Comparison of ENCODE assay signal across 9 cellular contexts in genomic region chr2:20677301-20678176, GRCh38. TPM values are rescaled to one million over a fixed set of nuclear protein-coding genes. Genes with fewer than 3 reads are reported as not detected.
A peak's percentile ranks its signal among the peaks of the same experiment; 100 is the strongest.
DNase-seq lines count a peak whose midpoint lies in the region; ATAC-seq and TF ChIP-seq lines count a peak whose summit lies in the region.
"Had no signal": no experiment of that assay in that cellular context is flagged by ENCODE, and none has a peak within 500 bp of the region (broad histone marks: within the 10 kb centered on the region; RNA-seq: fewer than 3 reads in every experiment).

No MANE protein-coding gene starts in this region.

- peak overlapping the region; percentile 77 for H3K9ac ChIP-seq in OCI-LY3 (ENCODE audit: low read length)

- intact Hi-C loops in adrenal gland (cut with DNase I): no loop called here
- intact Hi-C loops in activated T-helper 1 cell treated with anti-CD3 and anti-CD28 coated beads, Interleukin-12 subunit alpha, Interleukin-12 subunit beta, Interleukin-2, Interleukin-4 antibody, amounts not matched to agents 30 ng/mL and 10 ng/mL and 1 ng/mL, durations not matched to agents 14 hours and 24 hours and 36 hours (cut with micrococcal nuclease): no loop called here

- 76 to 85% (median 77%) methylated on average over 9 to 15 of the region's 15 CpGs for WGBS in adrenal gland, 4 donors

- H3K4me3 Mint-ChIP-seq in naive thymus-derived CD8-positive, alpha-beta T cell: no peak overlapping the region
- H3K4me3 Mint-ChIP-seq in activated T-helper 1 cell treated with anti-CD3 and anti-CD28 coated beads, Interleukin-12 subunit alpha, Interleukin-12 subunit beta, Interleukin-2, Interleukin-4 antibody, amounts not matched to agents 30 ng/mL and 10 ng/mL and 1 ng/mL, durations not matched to agents 14 hours and 24 hours and 36 hours: no peak overlapping the region

- ATAC-seq in GM18867 (IDR thresholded peaks at IDR 0.05; ENCODE audit: unreplicated experiment): peak; percentile 51
- ATAC-seq in HG02642 (IDR thresholded peaks at IDR 0.05; ENCODE audit: poor library complexity, unreplicated experiment): peak; percentile 32
- ATAC-seq in naive thymus-derived CD8-positive, alpha-beta T cell: no peak
- ATAC-seq: upper lobe of right lung had no signal

- H3K4me1 ChIP-seq in OCI-LY3 (ENCODE audit: low read length): peaks cover 68% of the 10 kb centered on the region
- peaks cover 6 to 9% of the 10 kb centered on the region in 2 donors for H3K4me1 ChIP-seq in adrenal gland (replicated peaks in 1 of 2)

- POLR2A ChIA-PET in naive thymus-derived CD8-positive, alpha-beta T cell (lab: Charles Lee): no interaction called here

- no peaks in the 10 kb centered on the region for H3K9me3 Mint-ChIP-seq in naive thymus-derived CD8-positive, alpha-beta T cell
- H3K9me3 Mint-ChIP-seq in activated T-helper 1 cell treated with anti-CD3 and anti-CD28 coated beads, Interleukin-12 subunit alpha, Interleukin-12 subunit beta, Interleukin-2, Interleukin-4 antibody, amounts not matched to agents 30 ng/mL and 10 ng/mL and 1 ng/mL, durations not matched to agents 14 hours and 24 hours and 36 hours: no peaks in the 10 kb centered on the region

- no peaks in the 10 kb centered on the region for H4K20me1 ChIP-seq in OCI-LY3 (ENCODE audit: insufficient read depth, low read length)

- peaks cover 0 to 15% (median 7%) of the 10 kb centered on the region in 5 donors for H3K27me3 Mint-ChIP-seq in naive thymus-derived CD8-positive, alpha-beta T cell
- peaks cover 5% of the 10 kb centered on the region for H3K27me3 Mint-ChIP-seq in activated T-helper 1 cell treated with anti-CD3 and anti-CD28 coated beads, Interleukin-12 subunit alpha, Interleukin-12 subunit beta, Interleukin-2, Interleukin-4 antibody, amounts not matched to agents 30 ng/mL and 10 ng/mL and 1 ng/mL, durations not matched to agents 14 hours and 24 hours and 36 hours (ENCODE audit: insufficient read depth)

- H3K4me3 ChIP-seq in OCI-LY3 (ENCODE audit: low read length) (peak overlapping the region; percentile 66), adrenal gland (no peak overlapping the region)
- H3K4me3 ChIP-seq: upper lobe of right lung had no signal

- DNase-seq in retina: peak; percentile 4
- no peak for DNase-seq in naive thymus-derived CD8-positive, alpha-beta T cell
- DNase-seq in adrenal gland: no peak
- no peak for DNase-seq in activated T-helper 1 cell treated with anti-CD3 and anti-CD28 coated beads, Interleukin-12 subunit alpha, Interleukin-12 subunit beta, Interleukin-2, Interleukin-4 antibody, amounts not matched to agents 30 ng/mL and 10 ng/mL and 1 ng/mL, durations not matched to agents 14 hours and 24 hours and 36 hours (ENCODE audit: low spot score)
- no peak for DNase-seq in hepatic stellate cell (ENCODE audit: low spot score)
- DNase-seq: upper lobe of right lung had no signal

- H3K27ac Mint-ChIP-seq in naive thymus-derived CD8-positive, alpha-beta T cell: peak overlapping the region in 4 of 10 donors; percentile 11 to 81 (median 40)
- H3K27ac Mint-ChIP-seq in activated T-helper 1 cell treated with anti-CD3 and anti-CD28 coated beads, Interleukin-12 subunit alpha, Interleukin-12 subunit beta, Interleukin-2, Interleukin-4 antibody, amounts not matched to agents 30 ng/mL and 10 ng/mL and 1 ng/mL, durations not matched to agents 14 hours and 24 hours and 36 hours: no peak overlapping the region

- H2AFZ ChIP-seq in OCI-LY3 (ENCODE audit: low read depth, low read length): no peak overlapping the region

- H3K4me2 ChIP-seq in OCI-LY3 (ENCODE audit: low read length): peak overlapping the region; percentile 89

- H3K9me3 ChIP-seq in OCI-LY3 (ENCODE audit: insufficient read depth, low read length) (no peaks in the 10 kb centered on the region), adrenal gland (replicated peaks in 1 of 3) (no peaks in the 10 kb centered on the region)
- H3K9me3 ChIP-seq: upper lobe of right lung had no signal

- TF ChIP-seq POLR2A in adrenal gland (IDR thresholded peaks at IDR 0.05): no peak

- H3K27me3 ChIP-seq in OCI-LY3 (ENCODE audit: low read depth, low read length) (no peaks in the 10 kb centered on the region), adrenal gland (peaks cover 3% of the 10 kb centered on the region)

- peaks cover 0 to 20% (median 7%) of the 10 kb centered on the region in 4 donors for H3K4me1 Mint-ChIP-seq in naive thymus-derived CD8-positive, alpha-beta T cell
- H3K4me1 Mint-ChIP-seq in activated T-helper 1 cell treated with anti-CD3 and anti-CD28 coated beads, Interleukin-12 subunit alpha, Interleukin-12 subunit beta, Interleukin-2, Interleukin-4 antibody, amounts not matched to agents 30 ng/mL and 10 ng/mL and 1 ng/mL, durations not matched to agents 14 hours and 24 hours and 36 hours (ENCODE audit: low read depth): no peaks in the 10 kb centered on the region

- peaks cover 44% of the 10 kb centered on the region for H3K79me2 ChIP-seq in OCI-LY3 (ENCODE audit: low read length)

- peaks cover 59% of the 10 kb centered on the region for H3K36me3 ChIP-seq in OCI-LY3 (replicated peaks; ENCODE audit: low read depth, low read length)
- H3K36me3 ChIP-seq in adrenal gland (replicated peaks in 1 of 2): no peaks in the 10 kb centered on the region
- H3K36me3 ChIP-seq: upper lobe of right lung had no signal

- H3K36me3 Mint-ChIP-seq in naive thymus-derived CD8-positive, alpha-beta T cell: peaks cover 0 to 16% (median 6%) of the 10 kb centered on the region in 3 donors
- H3K36me3 Mint-ChIP-seq in activated T-helper 1 cell treated with anti-CD3 and anti-CD28 coated beads, Interleukin-12 subunit alpha, Interleukin-12 subunit beta, Interleukin-2, Interleukin-4 antibody, amounts not matched to agents 30 ng/mL and 10 ng/mL and 1 ng/mL, durations not matched to agents 14 hours and 24 hours and 36 hours (ENCODE audit: low read depth): no peaks in the 10 kb centered on the region

- TF ChIP-seq CTCF in OCI-LY3 (IDR thresholded peaks at IDR 0.05; ENCODE audit: low read depth, low read length) (peak; percentile 53), adrenal gland (IDR thresholded peaks at IDR 0.05) (no peak)

- H3K27ac ChIP-seq in OCI-LY3 (ENCODE audit: low read length): peak overlapping the region; percentile 99
- peak overlapping the region in 1 of 5 donors; percentile 10 for H3K27ac ChIP-seq in adrenal gland
- H3K27ac ChIP-seq: upper lobe of right lung had no signal

RNA-seq across cellular contexts. Expression of gene GDF7, which starts 10.6 kb away (rescaled TPM):
- not detected for total RNA-seq in naive thymus-derived CD8-positive, alpha-beta T cell
- polyA plus RNA-seq in naive thymus-derived CD8-positive, alpha-beta T cell: under 1 TPM; 0.05 TPM
- total RNA-seq in adrenal gland: 1 to 10 TPM in 3 of 8 donors, under 1 TPM in 5; 0.17 to 1.8 (median 0.51) TPM
- under 1 TPM; 0.22 to 0.30 (median 0.24) TPM for polyA plus RNA-seq in adrenal gland
- total RNA-seq in activated T-helper 1 cell treated with anti-CD3 and anti-CD28 coated beads, Interleukin-12 subunit alpha, Interleukin-12 subunit beta, Interleukin-2, Interleukin-4 antibody, amounts not matched to agents 30 ng/mL and 10 ng/mL and 1 ng/mL, durations not matched to agents 14 hours and 24 hours and 36 hours: 0.10 and 0.15 TPM in 2 replicates

RNA-seq across cellular contexts. Expression of gene HS1BP3, which starts 26.6 kb away (rescaled TPM):
- total RNA-seq in naive thymus-derived CD8-positive, alpha-beta T cell: 10 to 100 TPM; 15.4 to 15.5 TPM
- polyA plus RNA-seq in naive thymus-derived CD8-positive, alpha-beta T cell: 10 to 100 TPM; 11.0 to 15.4 (median 11.6) TPM
- 10 to 100 TPM; 33.0 to 50.1 (median 42.9) TPM for total RNA-seq in adrenal gland
- 10 to 100 TPM; 23.7 to 44.2 (median 29.2) TPM for polyA plus RNA-seq in adrenal gland
- total RNA-seq in activated T-helper 1 cell treated with anti-CD3 and anti-CD28 coated beads, Interleukin-12 subunit alpha, Interleukin-12 subunit beta, Interleukin-2, Interleukin-4 antibody, amounts not matched to agents 30 ng/mL and 10 ng/mL and 1 ng/mL, durations not matched to agents 14 hours and 24 hours and 36 hours: 9.1 and 10.2 TPM in 2 replicates

Comparison
In these comparisons a context has a peak if more than half of its experiments do, and no peak if none do; other contexts are left out.
1. ATAC-seq: peak in GM18867 (single experiment) and HG02642 (single experiment); none in naive thymus-derived CD8-positive, alpha-beta T cell (0 of 2).